In the genomic region with DNA sequence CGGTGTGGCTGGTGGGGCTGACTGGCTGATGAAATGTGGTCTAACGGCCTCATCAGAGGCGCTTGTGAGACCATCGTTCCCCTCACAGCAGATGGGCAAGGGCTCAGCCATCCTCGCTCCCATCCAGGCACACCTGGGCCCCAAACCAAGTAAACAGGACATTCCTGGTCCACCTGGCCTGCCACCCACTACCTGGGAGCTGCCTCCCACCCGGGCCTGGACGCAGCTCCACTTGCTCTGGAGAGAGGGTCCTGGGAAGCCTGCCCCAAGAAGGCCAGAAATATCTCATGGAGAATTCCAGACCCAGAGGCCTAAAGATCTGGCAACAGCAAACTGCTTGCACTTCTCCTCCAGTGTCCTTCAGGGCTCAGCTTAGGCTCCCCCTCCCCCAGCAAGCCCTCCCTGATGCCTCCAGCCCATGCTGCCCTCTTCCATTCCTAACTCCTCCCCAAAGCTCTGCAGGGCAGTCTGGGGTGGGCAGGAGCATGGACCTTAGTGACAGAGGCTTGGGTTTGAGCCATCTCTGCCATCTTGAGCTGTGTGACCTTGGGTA, we compare ENCODE assay signal across 29 cellular contexts.
DNase-seq lines count a peak whose midpoint lies in the region; ATAC-seq and TF ChIP-seq lines count a peak whose summit lies in the region.
"Had no signal": no experiment of that assay in that cellular context is flagged by ENCODE, and none has a peak within 500 bp of the region (broad histone marks: within the 10 kb centered on the region; RNA-seq: fewer than 3 reads in every experiment).

No MANE protein-coding gene starts in this region.

- H2BK120ac ChIP-seq in neuronal stem cell (ENCODE audit: low read depth, low read length), result no peak overlapping the region

- H4K8ac ChIP-seq in neuronal stem cell (ENCODE audit: low read depth, low read length), result no peak overlapping the region

- TF ChIP-seq CTCF in right atrium auricular region (IDR thresholded peaks at IDR 0.05) (no peak), left ventricle myocardium inferior (IDR thresholded peaks at IDR 0.05; ENCODE audit: borderline replicate concordance) (no peak), esophagus muscularis mucosa (IDR thresholded peaks at IDR 0.05) (no peak)

- H2AFZ ChIP-seq in neuronal stem cell (ENCODE audit: low read length), result no peak overlapping the region
- H2AFZ ChIP-seq: hepatocyte had no signal

- no peak overlapping the region for H2BK15ac ChIP-seq in neuronal stem cell (ENCODE audit: low read length)

- H3K4me3 ChIP-seq in right atrium auricular region, result no peak overlapping the region
- no peak overlapping the region for H3K4me3 ChIP-seq in left ventricle myocardium inferior
- H3K4me3 ChIP-seq in esophagus muscularis mucosa, result no peak overlapping the region
- no peak overlapping the region for H3K4me3 ChIP-seq in neuronal stem cell (ENCODE audit: low read length in 2 of 2)
- H3K4me3 ChIP-seq: A549, hepatocyte, psoas muscle, transverse colon had no signal

- 81% methylated on average over 6 of the region's 7 CpGs for WGBS in esophagus muscularis mucosa
- no CpG with 5 or more reads among the region's 7 CpGs for WGBS in neuronal stem cell (ENCODE audit: extremely low coverage in 2 of 2, insufficient read length in 2 of 2, insufficient replicate concordance in 1 of 2), 2 donors

- H2BK12ac ChIP-seq in neuronal stem cell (ENCODE audit: low read length), result peak overlapping the region; percentile 5

- peak; percentile 28 for DNase-seq in right atrium auricular region (ENCODE audit: low spot score)
- no peak for DNase-seq in left ventricle myocardium inferior
- DNase-seq in esophagus muscularis mucosa (ENCODE audit: extremely low spot score), result peak; percentile 72
- no peak for DNase-seq in neuronal stem cell (ENCODE audit: low spot score)
- DNase-seq in stimulated activated CD4-positive, alpha-beta T cell treated with anti-CD3 and anti-CD28 coated beads, Interleukin-2, amount 100 ng/mL, for 48 hours, result no peak
- DNase-seq in A172 (ENCODE audit: low spot score), result no peak
- DNase-seq: activated CD4-positive, alpha-beta T cell treated with anti-CD3 and anti-CD28 coated beads, Interleukin-2, amount 50 U/mL, for 4 hours; activated effector memory CD4-positive, alpha-beta T cell treated with Interleukin-2 at 50 U/mL for 16 hours; AML-193; CD4-positive, alpha-beta T cell; DND-41; GF-D8; GOT3; left colon; NCI-H1092 treated with DMSO at 0.1 percent for 48 hours; NCI-H1930; NCI-H526; NK-92 treated with Interleukin-12 subunit alpha and Interleukin-12 subunit beta, amount 100 ng/mL, for 24 hours; psoas muscle; stimulated activated CD4-positive, alpha-beta T cell treated with anti-CD3 and anti-CD28 coated beads, Interleukin-15, amount 100 ng/mL, for 24 hours; T-cell; transverse colon had no signal

- peaks cover 0 to 9% of the 10 kb centered on the region in 2 donors for H3K4me1 ChIP-seq in right atrium auricular region
- peaks cover 10% of the 10 kb centered on the region for H3K4me1 ChIP-seq in left ventricle myocardium inferior
- H3K4me1 ChIP-seq in esophagus muscularis mucosa, result no peaks in the 10 kb centered on the region
- peaks cover 0 to 4% of the 10 kb centered on the region in 2 donors for H3K4me1 ChIP-seq in neuronal stem cell (ENCODE audit: control insufficient read depth in 2 of 2, insufficient read depth in 1 of 2, low read depth in 1 of 2, low read length in 2 of 2)
- H3K4me1 ChIP-seq: A549, psoas muscle, transverse colon had no signal

- H3K4me2 ChIP-seq in neuronal stem cell (ENCODE audit: insufficient read depth, low read length, poor library complexity, severe bottlenecking), result no peak overlapping the region
- H3K4me2 ChIP-seq: A549, hepatocyte had no signal

- H3K27me3 ChIP-seq in right atrium auricular region (no peaks in the 10 kb centered on the region), left ventricle myocardium inferior (ENCODE audit: low read depth) (peaks cover 36% of the 10 kb centered on the region), esophagus muscularis mucosa (peaks cover 0 to 38% (median 0%) of the 10 kb centered on the region in 4 donors), neuronal stem cell (ENCODE audit: control insufficient read depth in 3 of 3, insufficient read depth in 3 of 3, low read depth in 1 of 3, low read length in 3 of 3) (no peaks in the 10 kb centered on the region)
- H3K27me3 ChIP-seq: transverse colon had no signal

- H3K27ac ChIP-seq in right atrium auricular region (no peak overlapping the region), left ventricle myocardium inferior (replicated peaks) (no peak overlapping the region), esophagus muscularis mucosa (replicated peaks in 1 of 4) (no peak overlapping the region), neuronal stem cell (replicated peaks; ENCODE audit: low read length) (no peak overlapping the region)
- H3K27ac ChIP-seq: A549, hepatocyte, psoas muscle, transverse colon had no signal

- H2AK5ac ChIP-seq in neuronal stem cell (ENCODE audit: low read depth, low read length), result peak overlapping the region; percentile 90

- no peak for ATAC-seq in GM18861 (IDR thresholded peaks at IDR 0.05; ENCODE audit: unreplicated experiment)
- no peak for ATAC-seq in HG03442 (IDR thresholded peaks at IDR 0.05; ENCODE audit: unreplicated experiment)
- ATAC-seq: A549; activated CD4-positive, CD25-positive, alpha-beta regulatory T cell treated with anti-CD3 and anti-CD28 coated beads, Interleukin-2, amount 50 U/mL, for 24 hours; activated naive CD4-positive, alpha-beta T cell treated with anti-CD3 and anti-CD28 coated beads, Interleukin-2, amount 50 U/mL, for 72 hours; left colon; psoas muscle; stimulated activated effector memory CD8-positive, alpha-beta T cell treated with anti-CD3 and anti-CD28 coated beads, Interleukin-12 subunit alpha, Interleukin-12 subunit beta, amount 100 ng/mL, for 72 hours; T-cell had no signal

- TF ChIP-seq EP300 in esophagus muscularis mucosa (IDR thresholded peaks at IDR 0.05), result no peak

- no peak for TF ChIP-seq POLR2A in esophagus muscularis mucosa (IDR thresholded peaks at IDR 0.05; ENCODE audit: low read depth)

- no peak overlapping the region for H4K91ac ChIP-seq in neuronal stem cell (ENCODE audit: low read depth, low read length, poor library complexity)

- H3K4ac ChIP-seq in neuronal stem cell (ENCODE audit: low read length), result no peak overlapping the region

- intact Hi-C loops in left ventricle myocardium inferior (cut with micrococcal nuclease), result no loop called here
- intact Hi-C loops in esophagus muscularis mucosa (cut with DNase I), result no loop called here

- H3K9me3 ChIP-seq in right atrium auricular region, result no peaks in the 10 kb centered on the region
- no peaks in the 10 kb centered on the region for H3K9me3 ChIP-seq in left ventricle myocardium inferior (replicated peaks)
- H3K9me3 ChIP-seq in esophagus muscularis mucosa, result no peaks in the 10 kb centered on the region
- no peaks in the 10 kb centered on the region for H3K9me3 ChIP-seq in neuronal stem cell (replicated peaks in 1 of 2; ENCODE audit: control insufficient read depth in 2 of 2, insufficient read depth in 1 of 2, low read depth in 1 of 2, low read length in 2 of 2)
- H3K9me3 ChIP-seq: A549, psoas muscle, transverse colon had no signal

- H3K23ac ChIP-seq in neuronal stem cell (ENCODE audit: low read depth, low read length, poor library complexity), result no peak overlapping the region

- no peak overlapping the region for H3K14ac ChIP-seq in neuronal stem cell (ENCODE audit: low read length)

- H2BK5ac ChIP-seq in neuronal stem cell (ENCODE audit: low read length), result no peak overlapping the region

- no peaks in the 10 kb centered on the region for H3K79me1 ChIP-seq in neuronal stem cell (ENCODE audit: low read depth, low read length)

- H3K18ac ChIP-seq in neuronal stem cell (ENCODE audit: low read length), result peak overlapping the region; percentile 33

- H3K36me3 ChIP-seq in right atrium auricular region (no peaks in the 10 kb centered on the region), left ventricle myocardium inferior (no peaks in the 10 kb centered on the region), esophagus muscularis mucosa (no peaks in the 10 kb centered on the region), neuronal stem cell (replicated peaks in 1 of 2; ENCODE audit: control insufficient read depth in 2 of 2, insufficient read depth in 2 of 2, low read length in 2 of 2) (no peaks in the 10 kb centered on the region)
- H3K36me3 ChIP-seq: transverse colon had no signal

- H3K9ac ChIP-seq in neuronal stem cell (ENCODE audit: low read depth, low read length, poor library complexity), result peak overlapping the region; percentile 26

Comparison
In these comparisons a context has a peak if more than half of its experiments do, and no peak if none do; other contexts are left out.
1. DNase-seq: peak in right atrium auricular region (single experiment) and esophagus muscularis mucosa (single experiment); none in left ventricle myocardium inferior (single experiment), neuronal stem cell (single experiment), stimulated activated CD4-positive, alpha-beta T cell treated with anti-CD3 and anti-CD28 coated beads, Interleukin-2, amount 100 ng/mL, for 48 hours (0 of 2) and A172 (single experiment).